In the genomic region with DNA sequence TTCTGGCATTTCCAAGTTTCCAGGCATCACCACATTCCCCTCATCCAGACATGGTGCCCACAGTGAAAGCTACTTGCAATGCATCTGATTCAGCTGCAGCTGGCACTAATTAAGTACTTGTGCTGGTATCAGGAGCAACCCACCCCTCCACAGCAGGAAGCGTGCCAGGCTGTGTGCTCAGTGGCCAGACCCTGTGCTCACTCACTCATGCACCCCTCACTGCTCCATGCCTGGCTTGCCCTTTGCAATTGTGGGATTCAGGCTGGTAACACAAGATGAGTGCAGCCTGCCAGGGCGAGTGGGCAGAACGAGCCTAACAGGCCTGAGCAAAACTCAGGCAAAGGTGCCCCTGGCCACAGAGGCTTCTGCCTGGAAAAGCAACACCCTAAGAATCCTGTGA, we compare ENCODE assay signal across 29 cellular contexts.
DNase-seq lines count a peak whose midpoint lies in the region; ATAC-seq, FAIRE-seq and TF ChIP-seq lines count a peak whose summit lies in the region.
"Had no signal": no experiment of that assay in that cellular context is flagged by ENCODE, and none has a peak within 500 bp of the region (broad histone marks: within the 10 kb centered on the region; RNA-seq: fewer than 3 reads in every experiment).

No MANE protein-coding gene starts in this region.

- no peaks in the 10 kb centered on the region for H3F3A ChIP-seq in SK-N-SH (replicated peaks; ENCODE audit: insufficient read depth)

- DNase-seq in SK-N-SH (peak; percentile 0), NCI-H446 treated with DMSO at 0.1 percent for 48 hours (lab: John Stamatoyannopoulos, UW) (peak; percentile 9), kidney (peak; percentile 65), HEK293T (ENCODE audit: extremely low spot score) (no peak), NCI-H345 treated with DMSO at 0.1 percent for 48 hours (lab: John Stamatoyannopoulos, UW; ENCODE audit: unreplicated experiment) (no peak)
- DNase-seq: Caco-2; CD8-positive, alpha-beta T cell; DMS153; DND-41; NCI-H1048; NCI-H1694; NCI-H2029 treated with DMSO at 0.1 percent for 48 hours; NCI-H2171; NCI-H226; NCI-H524; NCI-H748 treated with DMSO at 0.1 percent for 48 hours; NK-92 treated with Interleukin-12 subunit alpha and Interleukin-12 subunit beta, amount 100 ng/mL, for 24 hours; PC-9; SJCRH30; T-cell had no signal

- no peaks in the 10 kb centered on the region for H4K20me1 ChIP-seq in SK-N-SH (ENCODE audit: insufficient read depth)

- no peak for TF ChIP-seq EP300 in SK-N-SH (IDR thresholded peaks at IDR 0.05; ENCODE audit: borderline replicate concordance in 1 of 2, low read depth in 1 of 2, low read length in 1 of 2)

- POLR2A ChIA-PET in SK-N-SH (lab: Yijun Ruan, JAX) (no interaction called here), HEK293T (lab: Yijun Ruan, JAX) (no interaction called here)

- H2AFZ ChIP-seq in SK-N-SH (ENCODE audit: low read depth) = no peak overlapping the region
- H2AFZ ChIP-seq: PC-9 had no signal

- no peaks in the 10 kb centered on the region for H3K79me2 ChIP-seq in SK-N-SH (ENCODE audit: insufficient read depth)

- H3K4me3 ChIP-seq in SK-N-SH (ENCODE audit: low read depth in 2 of 2, low read length in 1 of 2) = no peak overlapping the region
- no peak overlapping the region for H3K4me3 ChIP-seq in kidney (ENCODE audit: low read length in 2 of 2)
- H3K4me3 ChIP-seq: A549, PC-9, SJCRH30 had no signal

- H3K4me2 ChIP-seq in SK-N-SH = no peak overlapping the region
- H3K4me2 ChIP-seq: A549, KMS-11, PC-9 had no signal

- TF ChIP-seq CTCF in SK-N-SH (IDR thresholded peaks at IDR 0.05) (no peak), kidney (IDR thresholded peaks at IDR 0.05; ENCODE audit: borderline replicate concordance, extremely low read depth, insufficient read depth) (no peak)

- TF ChIP-seq RAD21 in SK-N-SH (IDR thresholded peaks at IDR 0.05; ENCODE audit: low read length) = no peak

- 8% methylated on average over 3 of the region's 3 CpGs for WGBS in SK-N-SH (ENCODE audit: low lambda C conversion rate)

- no peak for ATAC-seq in SK-N-SH treated with all-trans-retinoic acid at 6 μM for 48 hours
- no peak for ATAC-seq in GM21786 (IDR thresholded peaks at IDR 0.05; ENCODE audit: unreplicated experiment)
- ATAC-seq: A549; CD8-positive, alpha-beta T cell; Right ventricle myocardium inferior; T-cell had no signal

- H3K36me3 ChIP-seq in SK-N-SH (replicated peaks in 1 of 2; ENCODE audit: control insufficient read depth in 1 of 2, insufficient read depth in 2 of 2, low read length in 1 of 2) (no peaks in the 10 kb centered on the region), kidney (ENCODE audit: control insufficient read depth in 1 of 2, insufficient read depth in 2 of 2, low read length in 2 of 2) (no peaks in the 10 kb centered on the region)
- H3K36me3 ChIP-seq: SJCRH30 had no signal

- no peaks in the 10 kb centered on the region for H3K9me3 ChIP-seq in SK-N-SH
- H3K9me3 ChIP-seq in kidney (ENCODE audit: control insufficient read depth in 1 of 2, low read length in 2 of 2) = no peaks in the 10 kb centered on the region
- H3K9me3 ChIP-seq: A549, Caco-2, SJCRH30 had no signal

- H3K27me3 ChIP-seq in SK-N-SH (ENCODE audit: insufficient read depth) = no peaks in the 10 kb centered on the region
- H3K27me3 ChIP-seq: SJCRH30 had no signal

- no peak for FAIRE-seq in kidney (lab: Jason Lieb, UNC)
- FAIRE-seq: A549, GM19239, H54 had no signal

- H3K27ac ChIP-seq in SK-N-SH (ENCODE audit: low read depth in 2 of 2, low read length in 1 of 2) (no peak overlapping the region), kidney (ENCODE audit: low read depth in 2 of 2, low read length in 2 of 2) (no peak overlapping the region)
- H3K27ac ChIP-seq: A549, C4-2B, HL-60, KMS-11, PC-9, SJCRH30 had no signal

- H3K4me1 ChIP-seq in SK-N-SH (ENCODE audit: control insufficient read depth in 1 of 2, insufficient read depth in 2 of 2, low read depth in 1 of 2, low read length in 1 of 2) (no peaks in the 10 kb centered on the region), kidney (ENCODE audit: control insufficient read depth in 1 of 2, insufficient read depth in 1 of 2, low read depth in 1 of 2, low read length in 2 of 2) (no peaks in the 10 kb centered on the region)
- H3K4me1 ChIP-seq: A549, Caco-2, SJCRH30 had no signal

- no peaks in the 10 kb centered on the region for H3K9me2 ChIP-seq in SK-N-SH

- H3K9ac ChIP-seq in SK-N-SH (no peak overlapping the region), kidney (ENCODE audit: low read length in 2 of 2) (no peak overlapping the region)
- H3K9ac ChIP-seq: KMS-11 had no signal

- intact Hi-C loops in kidney (cut with DNase I) = no loop called here

- CTCF ChIA-PET in SK-N-SH (lab: Yijun Ruan, JAX) (no interaction called here), HEK293T (lab: Yijun Ruan, JAX) (no interaction called here)

TF ChIP-seq in SK-N-SH, 30 proteins besides CTCF, POLR2A, EP300 and RAD21:
- no peak for TF ChIP-seq GATA2 (CRISPR knock-in tag; IDR thresholded peaks at IDR 0.05)
- no peak for TF ChIP-seq SMC3 (IDR thresholded peaks at IDR 0.05; ENCODE audit: low read depth, low read length)
- no peak for TF ChIP-seq FOXM1 (IDR thresholded peaks at IDR 0.05; ENCODE audit: low read depth)
- TF ChIP-seq JUND (IDR thresholded peaks at IDR 0.05) = no peak
- TF ChIP-seq SIN3A (IDR thresholded peaks at IDR 0.05; ENCODE audit: borderline replicate concordance, low read depth, low read length) = no peak

TF ChIP-seq in SK-N-SH treated with all-trans-retinoic acid at 6 μM for 48 hours, 23 proteins besides CTCF, POLR2A, EP300 and RAD21:
- TF ChIP-seq ZFP30 (CRISPR knock-in tag; IDR thresholded peaks at IDR 0.05) (no peak), SNAI2 (CRISPR knock-in tag; IDR thresholded peaks at IDR 0.05) (no peak), ARNTL (CRISPR knock-in tag; IDR thresholded peaks at IDR 0.05; ENCODE audit: borderline replicate concordance, low read depth) (no peak), ZFP3 (CRISPR knock-in tag; IDR thresholded peaks at IDR 0.05) (no peak), TOX (CRISPR knock-in tag; IDR thresholded peaks at IDR 0.05; ENCODE audit: borderline replicate concordance) (no peak), ZNF8 (CRISPR knock-in tag; IDR thresholded peaks at IDR 0.05) (no peak), OSR1 (CRISPR knock-in tag; IDR thresholded peaks at IDR 0.05) (no peak), BACH2 (CRISPR knock-in tag; IDR thresholded peaks at IDR 0.05; ENCODE audit: borderline replicate concordance) (no peak), ZNF70 (CRISPR knock-in tag; IDR thresholded peaks at IDR 0.05) (no peak), ZNF565 (CRISPR knock-in tag; conservative IDR thresholded peaks at IDR 0.05; ENCODE audit: low read depth) (no peak), RARB (CRISPR knock-in tag; IDR thresholded peaks at IDR 0.05) (no peak), PPARA (CRISPR knock-in tag; IDR thresholded peaks at IDR 0.05; ENCODE audit: borderline replicate concordance) (no peak), ISL1 (CRISPR knock-in tag; IDR thresholded peaks at IDR 0.05) (no peak), TCF4 (CRISPR knock-in tag; IDR thresholded peaks at IDR 0.05; ENCODE audit: borderline replicate concordance) (no peak)
- TF ChIP-seq, protein P1, sequence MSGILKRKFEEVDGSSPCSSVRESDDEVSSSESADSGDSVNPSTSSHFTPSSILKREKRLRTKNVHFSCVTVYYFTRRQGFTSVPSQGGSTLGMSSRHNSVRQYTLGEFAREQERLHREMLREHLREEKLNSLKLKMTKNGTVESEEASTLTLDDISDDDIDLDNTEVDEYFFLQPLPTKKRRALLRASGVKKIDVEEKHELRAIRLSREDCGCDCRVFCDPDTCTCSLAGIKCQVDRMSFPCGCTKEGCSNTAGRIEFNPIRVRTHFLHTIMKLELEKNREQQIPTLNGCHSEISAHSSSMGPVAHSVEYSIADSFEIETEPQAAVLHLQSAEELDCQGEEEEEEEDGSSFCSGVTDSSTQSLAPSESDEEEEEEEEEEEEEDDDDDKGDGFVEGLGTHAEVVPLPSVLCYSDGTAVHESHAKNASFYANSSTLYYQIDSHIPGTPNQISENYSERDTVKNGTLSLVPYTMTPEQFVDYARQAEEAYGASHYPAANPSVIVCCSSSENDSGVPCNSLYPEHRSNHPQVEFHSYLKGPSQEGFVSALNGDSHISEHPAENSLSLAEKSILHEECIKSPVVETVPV (CRISPR knock-in tag; IDR thresholded peaks at IDR 0.05) = no peak

TF ChIP-seq in HEK293T, 16 proteins besides CTCF, POLR2A, EP300 and RAD21:
- TF ChIP-seq SP1 (IDR thresholded peaks at IDR 0.05) (no peak), ELF4 (IDR thresholded peaks at IDR 0.05) (no peak), BHLHE40 (IDR thresholded peaks at IDR 0.05; ENCODE audit: borderline replicate concordance) (no peak), FOXK2 (IDR thresholded peaks at IDR 0.05) (no peak), L3MBTL2 (conservative IDR thresholded peaks at IDR 0.05) (no peak), LEF1 (IDR thresholded peaks at IDR 0.05; ENCODE audit: borderline replicate concordance) (no peak), ZNF384 (IDR thresholded peaks at IDR 0.05) (no peak), TARDBP (IDR thresholded peaks at IDR 0.05) (no peak), NFRKB (IDR thresholded peaks at IDR 0.05) (no peak), HDGF (IDR thresholded peaks at IDR 0.05; ENCODE audit: borderline replicate concordance) (no peak), ARNT (IDR thresholded peaks at IDR 0.05) (no peak), CTBP1 (IDR thresholded peaks at IDR 0.05; ENCODE audit: borderline replicate concordance) (no peak), FOXM1 (IDR thresholded peaks at IDR 0.05; ENCODE audit: borderline replicate concordance) (no peak), SUZ12 (IDR thresholded peaks at IDR 0.05) (no peak)
- TF ChIP-seq, protein P2, sequence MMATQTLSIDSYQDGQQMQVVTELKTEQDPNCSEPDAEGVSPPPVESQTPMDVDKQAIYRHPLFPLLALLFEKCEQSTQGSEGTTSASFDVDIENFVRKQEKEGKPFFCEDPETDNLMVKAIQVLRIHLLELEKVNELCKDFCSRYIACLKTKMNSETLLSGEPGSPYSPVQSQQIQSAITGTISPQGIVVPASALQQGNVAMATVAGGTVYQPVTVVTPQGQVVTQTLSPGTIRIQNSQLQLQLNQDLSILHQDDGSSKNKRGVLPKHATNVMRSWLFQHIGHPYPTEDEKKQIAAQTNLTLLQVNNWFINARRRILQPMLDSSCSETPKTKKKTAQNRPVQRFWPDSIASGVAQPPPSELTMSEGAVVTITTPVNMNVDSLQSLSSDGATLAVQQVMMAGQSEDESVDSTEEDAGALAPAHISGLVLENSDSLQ (IDR thresholded peaks at IDR 0.05) = no peak

Comparison
In these comparisons a context has a peak if more than half of its experiments do, and no peak if none do; other contexts are left out.
1. DNase-seq: peak in SK-N-SH (single experiment), NCI-H446 treated with DMSO at 0.1 percent for 48 hours (single experiment) and kidney (single experiment); none in HEK293T (single experiment) and NCI-H345 treated with DMSO at 0.1 percent for 48 hours (single experiment).